In the genomic region with DNA sequence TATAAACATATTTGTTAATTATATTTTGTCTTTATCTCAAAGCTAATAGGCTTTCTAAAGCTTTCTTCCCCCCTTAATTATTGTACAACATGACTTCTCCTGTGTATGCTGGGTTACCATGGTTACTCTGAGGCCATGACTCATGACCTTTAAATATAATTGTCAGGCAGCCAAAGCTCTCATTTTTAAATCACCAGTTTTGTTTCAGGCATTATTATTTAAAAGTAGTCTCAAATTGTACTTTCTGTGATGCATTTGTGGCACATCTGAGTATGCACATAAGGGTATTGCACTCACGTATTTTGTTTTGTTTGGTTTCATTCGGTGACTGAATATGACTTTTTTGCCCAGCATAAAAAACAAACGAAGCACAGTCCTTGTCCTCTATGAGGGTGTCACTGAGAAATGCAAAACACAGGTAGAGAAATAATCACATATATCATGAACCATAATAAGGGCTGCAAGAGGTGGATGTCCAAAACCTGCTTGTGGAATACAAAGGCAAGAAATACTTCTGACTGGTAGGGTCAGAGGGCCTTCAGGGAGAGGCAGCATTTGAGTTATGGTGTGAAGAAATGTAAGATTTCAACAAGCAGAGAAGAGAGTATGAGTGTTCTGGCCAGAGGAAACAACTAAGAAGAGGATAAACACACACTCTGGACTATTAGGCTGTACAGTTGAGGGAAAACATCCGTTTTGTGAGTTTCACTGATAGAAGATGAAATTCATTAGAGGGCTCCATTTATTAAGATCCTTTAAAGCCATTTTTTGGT, we compare ENCODE assay signal across 1 cellular context.
TF ChIP-seq lines count a peak whose summit lies in the region.

No MANE protein-coding gene starts in this region.

TF ChIP-seq in GM12878, 131 proteins besides CTCF, POLR2A, EP300 and RAD21:
- peak; percentile 94 for TF ChIP-seq BMI1 (IDR thresholded peaks at IDR 0.05; ENCODE audit: borderline replicate concordance)
- no peak for TF ChIP-seq ZNF24 (IDR thresholded peaks at IDR 0.05)
- no peak for TF ChIP-seq NBN (IDR thresholded peaks at IDR 0.05)
- TF ChIP-seq EZH2 (IDR thresholded peaks at IDR 0.05; ENCODE audit: borderline replicate concordance, control insufficient read depth, low read depth, low read length), result no peak
- no peak for TF ChIP-seq RCOR1 (conservative IDR thresholded peaks at IDR 0.05; ENCODE audit: low read depth, low read length)
TF ChIP-seq in GM12878: peak in this region for 1.
